ENCODE assay signal across 13 cellular contexts in the genomic region with DNA sequence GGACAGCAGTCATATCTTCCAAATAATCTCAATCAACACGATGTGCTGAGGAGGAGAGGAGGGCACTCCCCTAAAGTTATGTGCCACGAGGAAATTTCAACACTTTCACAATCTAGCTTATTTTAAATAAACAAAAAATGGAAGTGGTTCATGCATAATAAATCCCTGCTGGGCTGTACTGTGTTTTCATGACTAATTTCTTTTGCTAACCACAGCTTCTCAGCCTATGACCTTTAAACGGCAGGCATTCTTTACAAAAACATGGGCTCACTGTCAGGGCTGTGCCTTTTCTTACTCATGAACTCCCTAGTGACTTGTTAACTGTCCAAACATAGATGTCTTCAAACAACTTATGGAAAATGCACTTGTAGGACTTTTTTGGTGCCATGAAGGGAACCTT.
DNase-seq lines count a peak whose midpoint lies in the region; ATAC-seq and TF ChIP-seq lines count a peak whose summit lies in the region.
"Had no signal": no experiment of that assay in that cellular context is flagged by ENCODE, and none has a peak within 500 bp of the region (broad histone marks: within the 10 kb centered on the region; RNA-seq: fewer than 3 reads in every experiment).

No MANE protein-coding gene starts in this region.

- peak; percentile 65 for ATAC-seq in activated naive CD8-positive, alpha-beta T cell treated with anti-CD3 and anti-CD28 coated beads, Interleukin-2, amount 50 U/mL, for 24 hours
- ATAC-seq: activated CD8-positive, alpha-beta T cell treated with anti-CD3 and anti-CD28 coated beads for 36 hours; effector memory CD8-positive, alpha-beta T cell had no signal

- no peaks in the 10 kb centered on the region for H3K9me3 ChIP-seq in suprapubic skin

- no peak overlapping the region for H3K4me3 Mint-ChIP-seq in activated naive CD8-positive, alpha-beta T cell treated with anti-CD3 and anti-CD28 coated beads, Interleukin-2, amount 50 U/mL, for 24 hours
- no peak overlapping the region for H3K4me3 Mint-ChIP-seq in activated naive CD8-positive, alpha-beta T cell treated with anti-CD3 and anti-CD28 coated beads for 36 hours
- H3K4me3 Mint-ChIP-seq in activated CD4-positive, alpha-beta T cell treated with anti-CD3 and anti-CD28 coated beads, Interleukin-2, amount 10 ng/mL, durations not matched to agents 7 days and 5 days: no peak overlapping the region
- H3K4me3 Mint-ChIP-seq: activated CD8-positive, alpha-beta T cell treated with anti-CD3 and anti-CD28 coated beads for 36 hours; B cell; effector memory CD8-positive, alpha-beta T cell; neural crest cell had no signal

- H3K4me3 ChIP-seq in suprapubic skin: no peak overlapping the region

- peaks cover 8% of the 10 kb centered on the region for H3K9me3 Mint-ChIP-seq in activated naive CD8-positive, alpha-beta T cell treated with anti-CD3 and anti-CD28 coated beads, Interleukin-2, amount 50 U/mL, for 24 hours
- no peaks in the 10 kb centered on the region for H3K9me3 Mint-ChIP-seq in activated naive CD8-positive, alpha-beta T cell treated with anti-CD3 and anti-CD28 coated beads for 36 hours
- H3K9me3 Mint-ChIP-seq in activated CD4-positive, alpha-beta T cell treated with anti-CD3 and anti-CD28 coated beads, Interleukin-2, amount 10 ng/mL, durations not matched to agents 7 days and 5 days: no peaks in the 10 kb centered on the region
- H3K9me3 Mint-ChIP-seq: neural crest cell had no signal

- TF ChIP-seq EP300 in suprapubic skin (IDR thresholded peaks at IDR 0.05): no peak

- H3K27me3 Mint-ChIP-seq in activated naive CD8-positive, alpha-beta T cell treated with anti-CD3 and anti-CD28 coated beads, Interleukin-2, amount 50 U/mL, for 24 hours: no peaks in the 10 kb centered on the region
- no peaks in the 10 kb centered on the region for H3K27me3 Mint-ChIP-seq in activated naive CD8-positive, alpha-beta T cell treated with anti-CD3 and anti-CD28 coated beads for 36 hours
- no peaks in the 10 kb centered on the region for H3K27me3 Mint-ChIP-seq in activated CD4-positive, alpha-beta T cell treated with anti-CD3 and anti-CD28 coated beads, Interleukin-2, amount 10 ng/mL, durations not matched to agents 7 days and 5 days
- H3K27me3 Mint-ChIP-seq: activated CD8-positive, alpha-beta T cell treated with anti-CD3 and anti-CD28 coated beads for 36 hours; B cell; effector memory CD8-positive, alpha-beta T cell had no signal

- no peaks in the 10 kb centered on the region for H3K36me3 Mint-ChIP-seq in activated naive CD8-positive, alpha-beta T cell treated with anti-CD3 and anti-CD28 coated beads, Interleukin-2, amount 50 U/mL, for 24 hours (ENCODE audit: low read depth)
- no peaks in the 10 kb centered on the region for H3K36me3 Mint-ChIP-seq in activated naive CD8-positive, alpha-beta T cell treated with anti-CD3 and anti-CD28 coated beads for 36 hours
- H3K36me3 Mint-ChIP-seq in activated CD4-positive, alpha-beta T cell treated with anti-CD3 and anti-CD28 coated beads, Interleukin-2, amount 10 ng/mL, durations not matched to agents 7 days and 5 days (ENCODE audit: low read depth): no peaks in the 10 kb centered on the region

- peaks cover 22% of the 10 kb centered on the region for H3K4me1 ChIP-seq in suprapubic skin

- TF ChIP-seq CTCF in suprapubic skin (IDR thresholded peaks at IDR 0.05): no peak

- H3K27ac Mint-ChIP-seq in activated naive CD8-positive, alpha-beta T cell treated with anti-CD3 and anti-CD28 coated beads, Interleukin-2, amount 50 U/mL, for 24 hours: no peak overlapping the region
- no peak overlapping the region for H3K27ac Mint-ChIP-seq in activated naive CD8-positive, alpha-beta T cell treated with anti-CD3 and anti-CD28 coated beads for 36 hours
- no peak overlapping the region for H3K27ac Mint-ChIP-seq in activated CD4-positive, alpha-beta T cell treated with anti-CD3 and anti-CD28 coated beads, Interleukin-2, amount 10 ng/mL, durations not matched to agents 7 days and 5 days
- H3K27ac Mint-ChIP-seq: activated CD8-positive, alpha-beta T cell treated with anti-CD3 and anti-CD28 coated beads for 36 hours; B cell; effector memory CD8-positive, alpha-beta T cell had no signal

- peak overlapping the region; percentile 66 for H3K27ac ChIP-seq in suprapubic skin

- DNase-seq in activated naive CD8-positive, alpha-beta T cell treated with anti-CD3 and anti-CD28 coated beads, Interleukin-2, amount 50 U/mL, for 24 hours: no peak
- no peak for DNase-seq in activated naive CD8-positive, alpha-beta T cell treated with anti-CD3 and anti-CD28 coated beads for 36 hours
- DNase-seq in SK-MEL-5 (ENCODE audit: low read depth, low spot score): peak; percentile 91
- peak; percentile 93 for DNase-seq in fibroblast of the conjunctiva (ENCODE audit: low read depth)
- DNase-seq in suprapubic skin (ENCODE audit: low spot score in 2 of 2): no peak
- DNase-seq in NCI-H510A (lab: John Stamatoyannopoulos, UW): no peak
- no peak for DNase-seq in activated CD4-positive, alpha-beta T cell treated with anti-CD3 and anti-CD28 coated beads, Interleukin-2, amount 10 ng/mL, durations not matched to agents 7 days and 5 days
- no peak for DNase-seq in stimulated activated CD8-positive, alpha-beta memory T cell treated with anti-CD3 and anti-CD28 coated beads, Interleukin-4, amount 100 ng/mL, for 48 hours
- DNase-seq: activated CD8-positive, alpha-beta T cell treated with anti-CD3 and anti-CD28 coated beads for 36 hours; effector memory CD8-positive, alpha-beta T cell; NCI-H446 treated with DMSO at 0.1 percent for 48 hours had no signal

- no peaks in the 10 kb centered on the region for H3K27me3 ChIP-seq in suprapubic skin

- WGBS in suprapubic skin: 6% methylated on average over 3 of the region's 3 CpGs

- no peaks in the 10 kb centered on the region for H3K36me3 ChIP-seq in suprapubic skin

- in situ Hi-C loops in SK-MEL-5 (cut with HindIII; ENCODE audit: low pct_unique_long_range_greater_than_20kb, low sequenced_read_pairs): no loop called here

- POLR2A ChIA-PET in activated CD4-positive, alpha-beta T cell treated with anti-CD3 and anti-CD28 coated beads, Interleukin-2, amount 10 ng/mL, durations not matched to agents 7 days and 5 days (lab: Charles Lee): no interaction called here

- CTCF ChIA-PET in activated CD4-positive, alpha-beta T cell treated with anti-CD3 and anti-CD28 coated beads, Interleukin-2, amount 10 ng/mL, durations not matched to agents 7 days and 5 days (lab: Charles Lee): no interaction called here

- TF ChIP-seq POLR2A in suprapubic skin (IDR thresholded peaks at IDR 0.05): no peak

- H3K4me1 Mint-ChIP-seq in activated naive CD8-positive, alpha-beta T cell treated with anti-CD3 and anti-CD28 coated beads, Interleukin-2, amount 50 U/mL, for 24 hours: no peaks in the 10 kb centered on the region
- H3K4me1 Mint-ChIP-seq in activated naive CD8-positive, alpha-beta T cell treated with anti-CD3 and anti-CD28 coated beads for 36 hours: no peaks in the 10 kb centered on the region
- no peaks in the 10 kb centered on the region for H3K4me1 Mint-ChIP-seq in activated CD4-positive, alpha-beta T cell treated with anti-CD3 and anti-CD28 coated beads, Interleukin-2, amount 10 ng/mL, durations not matched to agents 7 days and 5 days
- H3K4me1 Mint-ChIP-seq: B cell had no signal

Comparison
In these comparisons a context has a peak if more than half of its experiments do, and no peak if none do; other contexts are left out.
1. DNase-seq: peak in SK-MEL-5 (single experiment) and fibroblast of the conjunctiva (single experiment); none in activated naive CD8-positive, alpha-beta T cell treated with anti-CD3 and anti-CD28 coated beads, Interleukin-2, amount 50 U/mL, for 24 hours (single experiment), activated naive CD8-positive, alpha-beta T cell treated with anti-CD3 and anti-CD28 coated beads for 36 hours (single experiment), suprapubic skin (0 of 2), NCI-H510A (single experiment), activated CD4-positive, alpha-beta T cell treated with anti-CD3 and anti-CD28 coated beads, Interleukin-2, amount 10 ng/mL, durations not matched to agents 7 days and 5 days (single experiment) and stimulated activated CD8-positive, alpha-beta memory T cell treated with anti-CD3 and anti-CD28 coated beads, Interleukin-4, amount 100 ng/mL, for 48 hours (single experiment).